In genomic region chr17:75326587-75326955, GRCh38 we compare ENCODE assay signal across 13 cellular contexts. TPM values are rescaled to one million over a fixed set of nuclear protein-coding genes. Genes with fewer than 3 reads are reported as not detected.
DNase-seq lines count a peak whose midpoint lies in the region; FAIRE-seq and TF ChIP-seq lines count a peak whose summit lies in the region.
"Had no signal": no experiment of that assay in that cellular context is flagged by ENCODE, and none has a peak within 500 bp of the region (broad histone marks: within the 10 kb centered on the region; RNA-seq: fewer than 3 reads in every experiment).

No MANE protein-coding gene starts in this region.

- H2AK5ac ChIP-seq in H1 (ENCODE audit: low read depth, low read length): no peak overlapping the region

- H3K27ac ChIP-seq in Peyer's patch: peak overlapping the region in 3 of 4 donors; percentile 22 to 53 (median 24)
- H3K27ac ChIP-seq in H1 (ENCODE audit: low read depth, low read length): no peak overlapping the region; the same call in 1 of the 2 replicates
- peak overlapping the region; percentile 76 for H3K27ac ChIP-seq in subcutaneous abdominal adipose tissue (ENCODE audit: low read depth, low read length)
- H3K27ac ChIP-seq: C4-2B had no signal

- H3K14ac ChIP-seq in H1 (ENCODE audit: insufficient read length): no peak overlapping the region

- H4K91ac ChIP-seq in H1 (replicated peaks; ENCODE audit: insufficient read length, low read length): peak overlapping the region; percentile 34

- H3K9me3 Mint-ChIP-seq in activated naive CD4-positive, alpha-beta T cell treated with anti-CD3 and anti-CD28 coated beads, Interleukin-2, amount 50 U/mL, for 24 hours: no peaks in the 10 kb centered on the region
- H3K9me3 Mint-ChIP-seq: neural crest cell had no signal

- no peak overlapping the region for H4K8ac ChIP-seq in H1 (ENCODE audit: extremely low read depth, insufficient read depth, low read length)

- no peak overlapping the region for H2BK120ac ChIP-seq in H1 (replicated peaks; ENCODE audit: low read depth, low read length)

- H3K27ac Mint-ChIP-seq in activated naive CD4-positive, alpha-beta T cell treated with anti-CD3 and anti-CD28 coated beads, Interleukin-2, amount 50 U/mL, for 24 hours: peak overlapping the region; percentile 59

- H2BK20ac ChIP-seq in H1 (ENCODE audit: low read length): no peak overlapping the region

- no peak overlapping the region for H2BK5ac ChIP-seq in H1 (ENCODE audit: low read depth, low read length)

- TF ChIP-seq CTCF in Peyer's patch (IDR thresholded peaks at IDR 0.05) (no peak), H1 (IDR thresholded peaks at IDR 0.05; ENCODE audit: control extremely low read depth in 1 of 3, insufficient read depth in 1 of 3, low read depth in 1 of 3, low read length in 3 of 3) (no peak)

- no peak overlapping the region for H3K18ac ChIP-seq in H1 (ENCODE audit: extremely low read depth, low read length)

- H3K23ac ChIP-seq in H1 (ENCODE audit: insufficient read length): no peak overlapping the region

- H2AFZ ChIP-seq in H1 (ENCODE audit: low read length): no peak overlapping the region

- no peaks in the 10 kb centered on the region for H3K23me2 ChIP-seq in H1 (ENCODE audit: low read depth, low read length)

- H3K4me2 ChIP-seq in H1 (ENCODE audit: insufficient read depth in 1 of 2, low read depth in 2 of 2, low read length in 2 of 2): no peak overlapping the region

- DNase-seq in activated naive CD4-positive, alpha-beta T cell (lab: John Stamatoyannopoulos, UW): no peak
- DNase-seq in Peyer's patch: no peak
- no peak for DNase-seq in H1 (ENCODE audit: low read depth in 1 of 2, low spot score in 2 of 2)
- no peak for DNase-seq in 8988T
- no peak for DNase-seq in NAMALWA (ENCODE audit: low spot score)
- no peak for DNase-seq in posterior vena cava (ENCODE audit: low spot score)
- DNase-seq: NCI-H526 treated with DMSO at 0.1 percent for 48 hours; stimulated activated CD4-positive, alpha-beta T cell treated with anti-CD3 and anti-CD28 coated beads, Interleukin-2, amount 100 ng/mL, for 48 hours had no signal

- TF ChIP-seq POLR2A in Peyer's patch (IDR thresholded peaks at IDR 0.05) (no peak), H1 (IDR thresholded peaks at IDR 0.05; ENCODE audit: control extremely low read depth in 1 of 2, low read depth in 2 of 2, low read length in 2 of 2) (no peak)

- H3K4ac ChIP-seq in H1 (replicated peaks; ENCODE audit: insufficient read length, low read depth, low read length): no peak overlapping the region

- POLR2A ChIA-PET in H1 (lab: Charles Lee; ENCODE audit: partially characterized antibody): interaction anchor here (0.9 to 2.0 kb wide), 3 partner anchors 9 to 36 kb away, joined by 4 to 15 read pairs (median 7); no protein-coding TSS in a partner anchor

- no peak for TF ChIP-seq RAD21 in H1 (IDR thresholded peaks at IDR 0.05 in 1 of 2, conservative IDR thresholded peaks at IDR 0.05 in 1 of 2; ENCODE audit: low read depth in 2 of 2, low read length in 2 of 2)

- H3K79me1 ChIP-seq in H1 (ENCODE audit: low read depth, low read length): peaks cover 6% of the 10 kb centered on the region; the same call in 1 of the 2 replicates

- no peak overlapping the region for H3K4me3 Mint-ChIP-seq in activated naive CD4-positive, alpha-beta T cell treated with anti-CD3 and anti-CD28 coated beads, Interleukin-2, amount 50 U/mL, for 24 hours
- H3K4me3 Mint-ChIP-seq: neural crest cell had no signal

- no peak overlapping the region for H3K4me3 ChIP-seq in Peyer's patch
- H3K4me3 ChIP-seq in H1 (ENCODE audit: extremely low read depth in 1 of 4, insufficient read depth in 2 of 4, low read depth in 3 of 4, low read length in 4 of 4): no peak overlapping the region
- no peak overlapping the region for H3K4me3 ChIP-seq in subcutaneous abdominal adipose tissue (ENCODE audit: low read depth in 1 of 5, low read length in 5 of 5)

- TF ChIP-seq EP300 in H1 (IDR thresholded peaks at IDR 0.05; ENCODE audit: borderline replicate concordance in 1 of 2, low read depth in 2 of 2, low read length in 2 of 2): no peak

- peaks cover 0 to 8% of the 10 kb centered on the region in 2 experiments; a peak in 1 of 4 replicates for H3K79me2 ChIP-seq in H1 (ENCODE audit: control insufficient read depth in 1 of 2, insufficient read depth in 2 of 2, low read length in 2 of 2)

- H3K4me1 Mint-ChIP-seq in activated naive CD4-positive, alpha-beta T cell treated with anti-CD3 and anti-CD28 coated beads, Interleukin-2, amount 50 U/mL, for 24 hours: peaks cover 40% of the 10 kb centered on the region
- H3K4me1 Mint-ChIP-seq: neural crest cell had no signal

- H3K27me3 Mint-ChIP-seq in activated naive CD4-positive, alpha-beta T cell treated with anti-CD3 and anti-CD28 coated beads, Interleukin-2, amount 50 U/mL, for 24 hours: no peaks in the 10 kb centered on the region

- H4K20me1 ChIP-seq in H1 (replicated peaks in 1 of 2; ENCODE audit: control insufficient read depth in 1 of 2, insufficient read depth in 2 of 2, low read length in 2 of 2): peaks cover 2 to 6% of the 10 kb centered on the region in 2 experiments

- H3K4me1 ChIP-seq in Peyer's patch (peaks cover 0 to 4% (median 0%) of the 10 kb centered on the region in 4 donors), H1 (replicated peaks in 1 of 4; ENCODE audit: control insufficient read depth in 3 of 4, insufficient read depth in 4 of 4, low read length in 3 of 4) (peaks cover 7 to 14% (median 8%) of the 10 kb centered on the region in 4 experiments; a peak in 5 of 7 replicates), subcutaneous abdominal adipose tissue (ENCODE audit: control insufficient read depth in 5 of 5, insufficient read depth in 5 of 5, low read length in 5 of 5) (peaks cover 5 to 35% (median 23%) of the 10 kb centered on the region in 5 donors)

- no peak for FAIRE-seq in H1 (lab: Jason Lieb, UNC)
- FAIRE-seq: TTC549 had no signal

- 0 out of 2 replicates have a peak overlapping the region, but pooled peaks have one; percentile 25 for H2BK15ac ChIP-seq in H1 (ENCODE audit: low read length)

- H3K9me3 ChIP-seq in Peyer's patch (no peaks in the 10 kb centered on the region), H1 (ENCODE audit: insufficient read depth in 2 of 2, low read depth in 1 of 2, low read length in 1 of 2) (no peaks in the 10 kb centered on the region), subcutaneous abdominal adipose tissue (ENCODE audit: control insufficient read depth in 5 of 5, low read length in 5 of 5) (no peaks in the 10 kb centered on the region)

- H3K36me3 ChIP-seq in Peyer's patch (peaks cover 0 to 27% (median 0%) of the 10 kb centered on the region in 3 donors), H1 (ENCODE audit: control insufficient read depth in 2 of 4, insufficient read depth in 4 of 4, low read length in 3 of 4) (peaks cover 0 to 10% (median 3%) of the 10 kb centered on the region in 4 experiments; a peak in 5 of 8 replicates), subcutaneous abdominal adipose tissue (ENCODE audit: control insufficient read depth in 5 of 5, insufficient read depth in 5 of 5, low read length in 5 of 5) (peaks cover 0 to 22% (median 9%) of the 10 kb centered on the region in 5 donors)

- H3K56ac ChIP-seq in H1 (replicated peaks; ENCODE audit: insufficient read length, low read depth, low read length): no peak overlapping the region

- peak overlapping the region; percentile 56; the same call in 1 of the 2 replicates for H2BK12ac ChIP-seq in H1 (ENCODE audit: low read depth, low read length)

- intact Hi-C loops in posterior vena cava (cut with DNase I): no loop called here

- 0 out of 7 replicates have a peak overlapping the region, but pooled peaks of 1 of the 4 experiments have one; percentile 5 for H3K9ac ChIP-seq in H1 (replicated peaks in 1 of 4; ENCODE audit: extremely low read depth in 1 of 4, low read depth in 3 of 4, low read length in 3 of 4)
- H3K9ac ChIP-seq in subcutaneous abdominal adipose tissue (ENCODE audit: low read length in 5 of 5): peak overlapping the region in 2 of 5 donors; percentile 1 to 28

- no peak overlapping the region for H4K5ac ChIP-seq in H1 (ENCODE audit: insufficient read length, low read depth, low read length)

- CTCF ChIA-PET in H1 (lab: Charles Lee; ENCODE audit: partially characterized antibody): interaction anchor here (0.5 to 9.6 kb wide), 13 partner anchors 9 to 142 kb away, joined by 3 to 97 read pairs (median 6); partner anchors contain the start of genes GRB2 and MRPS7

- peaks cover 2% of the 10 kb centered on the region for H3K36me3 Mint-ChIP-seq in activated naive CD4-positive, alpha-beta T cell treated with anti-CD3 and anti-CD28 coated beads, Interleukin-2, amount 50 U/mL, for 24 hours

- H3K27me3 ChIP-seq in Peyer's patch (no peaks in the 10 kb centered on the region), H1 (replicated peaks in 1 of 4; ENCODE audit: control insufficient read depth in 3 of 4, extremely low read depth in 1 of 4, insufficient read depth in 3 of 4, low read length in 3 of 4) (no peaks in the 10 kb centered on the region), subcutaneous abdominal adipose tissue (ENCODE audit: control insufficient read depth in 5 of 5, insufficient read depth in 4 of 5, low read length in 5 of 5) (no peaks in the 10 kb centered on the region)

TF ChIP-seq in H1, 55 proteins besides CTCF, POLR2A, EP300 and RAD21 (continues in another document):
- no peak for TF ChIP-seq TCF12 (IDR thresholded peaks at IDR 0.05; ENCODE audit: low read depth, low read length)

RNA-seq across cellular contexts. Expression of gene SLC25A19, which starts 37.3 kb away (rescaled TPM):
- total RNA-seq in Peyer's patch: 10 to 100 TPM in 3 of 4 donors, 1 to 10 TPM in 1; 8.2 to 24.8 (median 17.0) TPM
- 28.6 and 33.3 TPM in 2 replicates for total RNA-seq in H1 (2021; fragmentation: NEBNext Ultra II Directional; extraction: Animal tissue kit (Norgen Biotek cat#: 25700))
- polyA plus RNA-seq in H1 (2011; rRNA removed): 32.6 and 34.2 TPM in 2 replicates
- polyA plus RNA-seq in H1 (2011; cell fraction: cytosol; rRNA removed): 28.9 TPM
- 28.4 TPM for polyA plus RNA-seq in H1 (2011; cell fraction: nucleus; rRNA removed)
- polyA plus RNA-seq in H1 (2012, experiment 1 of 2): 18.5 to 29.1 TPM (median 25.6 TPM) in 4 replicates
- 29.7 TPM for polyA plus RNA-seq in H1 (2012, experiment 2 of 2)
- polyA plus RNA-seq in H1 (2013, experiment 1 of 2): 26.5 TPM
- polyA plus RNA-seq in H1 (2013, experiment 2 of 2): 25.1 TPM
- polyA minus RNA-seq in H1 (2011; rRNA and poly(A)+ RNA removed): 19.6 and 21.1 TPM in 2 replicates
- polyA minus RNA-seq in H1 (2011; cell fraction: cytosol; rRNA and poly(A)+ RNA removed): 10.9 TPM
- 18.0 TPM for polyA minus RNA-seq in H1 (2011; cell fraction: nucleus; rRNA and poly(A)+ RNA removed)
- total RNA-seq in posterior vena cava: 10 to 100 TPM in 1 of 2 donors, 1 to 10 TPM in 1; 9.9 to 14.6 TPM

RNA-seq across cellular contexts. Expression of gene MIF4GD, which starts 55.5 kb away (rescaled TPM):
- total RNA-seq in Peyer's patch (10 to 100 TPM; 14.5 to 35.5 (median 18.9) TPM), posterior vena cava (10 to 100 TPM; 25.2 to 27.3 TPM)
- total RNA-seq in H1 (2021; fragmentation: NEBNext Ultra II Directional; extraction: Animal tissue kit (Norgen Biotek cat#: 25700)): 16.1 and 17.5 TPM in 2 replicates
- polyA plus RNA-seq in H1 (2011; rRNA removed): 51.1 and 60.6 TPM in 2 replicates
- 50.3 TPM for polyA plus RNA-seq in H1 (2011; cell fraction: cytosol; rRNA removed)
- 38.8 TPM for polyA plus RNA-seq in H1 (2011; cell fraction: nucleus; rRNA removed)
- polyA plus RNA-seq in H1 (2012, experiment 1 of 2): 18.3 to 30.8 TPM (median 24.5 TPM) in 4 replicates
- polyA plus RNA-seq in H1 (2012, experiment 2 of 2): 29.7 TPM
- polyA plus RNA-seq in H1 (2013, experiment 1 of 2): 18.4 TPM
- 18.0 TPM for polyA plus RNA-seq in H1 (2013, experiment 2 of 2)
- polyA minus RNA-seq in H1 (2011; rRNA and poly(A)+ RNA removed): 29.5 and 38.8 TPM in 2 replicates
- polyA minus RNA-seq in H1 (2011; cell fraction: cytosol; rRNA and poly(A)+ RNA removed): 10.4 TPM
- 13.0 TPM for polyA minus RNA-seq in H1 (2011; cell fraction: nucleus; rRNA and poly(A)+ RNA removed)
